17 cellular contexts compared by ENCODE assay signal in the genomic region with DNA sequence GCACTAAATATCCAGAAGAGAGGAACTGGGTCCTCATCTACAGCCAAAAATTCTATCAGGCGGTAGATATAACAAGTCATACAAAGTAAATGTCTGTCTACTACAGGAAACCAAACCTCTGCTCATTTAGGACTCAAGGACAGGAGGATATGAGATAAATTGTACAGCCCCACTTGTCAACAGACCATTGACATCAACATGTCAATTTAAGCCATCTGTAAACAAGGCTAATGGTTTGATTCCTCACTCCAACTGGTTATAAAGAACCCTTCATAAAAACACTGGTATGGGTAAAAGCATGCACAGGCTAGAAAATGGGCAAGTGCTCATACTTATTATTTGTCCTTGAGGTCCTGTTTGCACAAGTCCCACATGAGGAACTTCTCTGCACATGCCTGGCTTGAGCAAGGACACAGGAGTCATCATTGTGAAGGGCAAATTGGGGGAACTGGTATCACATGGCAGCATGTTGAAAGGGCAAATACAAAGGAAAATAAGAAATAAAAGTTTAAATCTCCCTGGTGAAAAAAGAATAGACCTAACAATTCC. TPM values are rescaled to one million over a fixed set of nuclear protein-coding genes. Genes with fewer than 3 reads are reported as not detected.
DNase-seq lines count a peak whose midpoint lies in the region; ATAC-seq and TF ChIP-seq lines count a peak whose summit lies in the region.
"Had no signal": no experiment of that assay in that cellular context is flagged by ENCODE, and none has a peak within 500 bp of the region (broad histone marks: within the 10 kb centered on the region; RNA-seq: fewer than 3 reads in every experiment).

No MANE protein-coding gene starts in this region.

- H3K27me3 ChIP-seq in SJCRH30 (no peaks in the 10 kb centered on the region), left lung (no peaks in the 10 kb centered on the region)

- no peak overlapping the region for H3K27ac ChIP-seq in SJCRH30
- H3K27ac ChIP-seq in left lung, result no peak overlapping the region
- H3K27ac ChIP-seq: BLaER1 had no signal

- H3K4me3 ChIP-seq in SJCRH30, result no peak overlapping the region
- no peak overlapping the region for H3K4me3 ChIP-seq in left lung
- H3K4me3 ChIP-seq: BLaER1 had no signal

- ATAC-seq in left lung, result no peak
- ATAC-seq: CD8-positive, alpha-beta T cell had no signal

- H3K4me1 ChIP-seq in SJCRH30 (peaks cover 7% of the 10 kb centered on the region; the same call in 1 of the 2 replicates), left lung (no peaks in the 10 kb centered on the region)
- H3K4me1 ChIP-seq: BLaER1 had no signal

- H3K36me3 ChIP-seq in SJCRH30 (no peaks in the 10 kb centered on the region), left lung (no peaks in the 10 kb centered on the region)
- H3K36me3 ChIP-seq: BLaER1 had no signal

- no peaks in the 10 kb centered on the region for H3K9me3 ChIP-seq in SJCRH30 (replicated peaks)
- no peaks in the 10 kb centered on the region for H3K9me3 ChIP-seq in left lung
- H3K9me3 ChIP-seq: BLaER1 had no signal

- intact Hi-C loops in left lung (cut with DNase I), result no loop called here

- no peak for TF ChIP-seq CTCF in left lung (IDR thresholded peaks at IDR 0.05)

- DNase-seq in SHP77 treated with DMSO at 0.1 percent for 48 hours (lab: John Stamatoyannopoulos, UW), result peak; percentile 16
- DNase-seq in SHP77 (lab: John Stamatoyannopoulos, UW), result no peak
- peak; percentile 38 for DNase-seq in NCI-H187 treated with DMSO at 0.1 percent for 48 hours (lab: John Stamatoyannopoulos, UW)
- peak; percentile 30 for DNase-seq in NCI-H510A treated with DMSO at 0.1 percent for 48 hours (lab: John Stamatoyannopoulos, UW)
- DNase-seq in SJCRH30, result no peak
- no peak for DNase-seq in SW 1271 (lab: John Stamatoyannopoulos, UW)
- DNase-seq in left lung, result no peak
- DNase-seq: CD8-positive, alpha-beta T cell; DND-41; HFFc6; KBM-7; NCI-H146; NCI-H2227 treated with DMSO at 0.1 percent for 48 hours; NCI-H526 treated with DMSO at 0.1 percent for 48 hours; SIG-M5 had no signal

RNA-seq across cellular contexts. Expression of gene RTL8B, which starts 13.2 kb away (rescaled TPM):
- 21.0 and 21.6 TPM in 2 replicates for total RNA-seq in SJCRH30 (2014; rRNA removed; shearing (Covaris generic))
- total RNA-seq in left lung, result 10 to 100 TPM; 15.4 to 18.7 TPM
- total RNA-seq: CD8-positive, alpha-beta T cell had no signal

RNA-seq across cellular contexts. Expression of gene SMIM10, which starts 18.3 kb away (rescaled TPM):
- total RNA-seq in SJCRH30 (2014; rRNA removed; shearing (Covaris generic)), result not detected in 2 replicates
- total RNA-seq in left lung, result 1 to 10 TPM; 3.0 to 4.4 TPM
- total RNA-seq: A673; CD8-positive, alpha-beta T cell had no signal

RNA-seq across cellular contexts. Expression of gene RTL8C, which starts 23.0 kb away (rescaled TPM):
- total RNA-seq in SJCRH30 (2014; rRNA removed; shearing (Covaris generic)), result 79.1 and 82.5 TPM in 2 replicates
- total RNA-seq in left lung, result 100 to 1,000 TPM in 1 of 2 donors, 10 to 100 TPM in 1; 89.5 to 132 TPM

RNA-seq across cellular contexts. Expression of gene RTL8A, which starts 42.8 kb away (rescaled TPM):
- total RNA-seq in SJCRH30 (2014; rRNA removed; shearing (Covaris generic)), result 18.8 TPM in 2 replicates
- 10 to 100 TPM; 30.0 to 36.6 TPM for total RNA-seq in left lung

Comparison
In these comparisons a context has a peak if more than half of its experiments do, and no peak if none do; other contexts are left out.
1. DNase-seq: peak in SHP77 treated with DMSO at 0.1 percent for 48 hours (single experiment), NCI-H187 treated with DMSO at 0.1 percent for 48 hours (single experiment) and NCI-H510A treated with DMSO at 0.1 percent for 48 hours (single experiment); none in SHP77 (0 of 2), SJCRH30 (0 of 2), SW 1271 (0 of 2) and left lung (0 of 2).